Comparison of ENCODE assay signal across 1 cellular context in the genomic region with DNA sequence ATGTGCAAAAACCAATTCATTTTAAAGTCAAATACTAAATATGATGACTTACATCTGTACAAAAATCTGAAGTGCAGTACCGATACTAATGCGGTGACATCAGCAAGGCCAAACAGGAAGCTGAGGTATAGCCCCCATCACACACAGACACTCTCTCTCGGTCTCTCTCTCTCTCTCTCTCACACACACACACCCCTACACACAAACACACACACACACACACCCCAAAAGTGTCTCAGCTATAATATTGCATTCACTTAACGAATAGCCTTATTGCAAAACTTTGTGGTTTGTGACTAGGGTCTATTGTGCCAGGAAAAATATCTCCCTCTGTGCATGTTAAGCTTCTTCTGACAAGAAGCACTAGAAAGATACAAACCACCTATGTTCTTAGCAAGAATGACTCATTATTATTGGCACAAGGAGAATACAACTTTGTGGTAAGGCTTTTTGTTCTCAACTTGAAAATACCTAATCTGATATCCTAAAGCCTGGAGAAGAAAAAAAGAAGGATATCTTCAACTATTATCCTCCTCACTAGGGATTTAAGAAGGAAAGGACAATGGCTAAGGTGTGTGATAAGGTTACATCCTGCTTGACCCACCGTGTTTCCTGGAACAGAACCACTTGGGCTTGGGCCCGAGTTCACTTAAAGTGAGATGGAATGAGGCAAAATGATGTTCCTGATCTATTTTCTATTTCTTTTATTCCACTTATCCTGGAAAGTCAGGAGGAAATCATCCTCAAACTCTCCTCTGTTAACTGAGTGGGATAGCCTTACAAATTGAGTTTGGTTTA.
A peak's percentile ranks its signal among the peaks of the same experiment; 100 is the strongest.
TF ChIP-seq lines count a peak whose summit lies in the region.

No MANE protein-coding gene starts in this region.

TF ChIP-seq in SK-N-SH, 30 proteins besides CTCF, POLR2A, EP300 and RAD21 (continued from another document):
- TF ChIP-seq, protein P1, sequence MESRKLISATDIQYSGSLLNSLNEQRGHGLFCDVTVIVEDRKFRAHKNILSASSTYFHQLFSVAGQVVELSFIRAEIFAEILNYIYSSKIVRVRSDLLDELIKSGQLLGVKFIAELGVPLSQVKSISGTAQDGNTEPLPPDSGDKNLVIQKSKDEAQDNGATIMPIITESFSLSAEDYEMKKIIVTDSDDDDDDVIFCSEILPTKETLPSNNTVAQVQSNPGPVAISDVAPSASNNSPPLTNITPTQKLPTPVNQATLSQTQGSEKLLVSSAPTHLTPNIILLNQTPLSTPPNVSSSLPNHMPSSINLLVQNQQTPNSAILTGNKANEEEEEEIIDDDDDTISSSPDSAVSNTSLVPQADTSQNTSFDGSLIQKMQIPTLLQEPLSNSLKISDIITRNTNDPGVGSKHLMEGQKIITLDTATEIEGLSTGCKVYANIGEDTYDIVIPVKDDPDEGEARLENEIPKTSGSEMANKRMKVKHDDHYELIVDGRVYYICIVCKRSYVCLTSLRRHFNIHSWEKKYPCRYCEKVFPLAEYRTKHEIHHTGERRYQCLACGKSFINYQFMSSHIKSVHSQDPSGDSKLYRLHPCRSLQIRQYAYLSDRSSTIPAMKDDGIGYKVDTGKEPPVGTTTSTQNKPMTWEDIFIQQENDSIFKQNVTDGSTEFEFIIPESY (IDR thresholded peaks at IDR 0.05; ENCODE audit: borderline replicate concordance, low read depth): peak; percentile 52; the same call in 1 of the 2 replicates
- TF ChIP-seq SMC3 (IDR thresholded peaks at IDR 0.05; ENCODE audit: low read depth, low read length) (no peak), YY1 (IDR thresholded peaks at IDR 0.05; ENCODE audit: low read depth) (no peak), FOXJ3 (CRISPR knock-in tag; IDR thresholded peaks at IDR 0.05) (no peak), JUND (IDR thresholded peaks at IDR 0.05) (peak; percentile 95), RXRA (IDR thresholded peaks at IDR 0.05; ENCODE audit: borderline replicate concordance, low read depth) (peak; percentile 75), FOXM1 (IDR thresholded peaks at IDR 0.05; ENCODE audit: low read depth) (peak; percentile 88; the same call in 1 of the 2 replicates), MEF2A (IDR thresholded peaks at IDR 0.05; ENCODE audit: borderline replicate concordance, low read depth) (0 out of 2 replicates have a peak, but pooled peaks have one; percentile 64), FOSL2 (IDR thresholded peaks at IDR 0.05; ENCODE audit: borderline replicate concordance, low read depth) (peak; percentile 92), GABPA (IDR thresholded peaks at IDR 0.05; ENCODE audit: low read depth) (no peak), RFX5 (IDR thresholded peaks at IDR 0.05; ENCODE audit: low read length) (no peak), NRF1 (IDR thresholded peaks at IDR 0.05; ENCODE audit: low read depth, low read length) (no peak)
- TF ChIP-seq, protein P2, sequence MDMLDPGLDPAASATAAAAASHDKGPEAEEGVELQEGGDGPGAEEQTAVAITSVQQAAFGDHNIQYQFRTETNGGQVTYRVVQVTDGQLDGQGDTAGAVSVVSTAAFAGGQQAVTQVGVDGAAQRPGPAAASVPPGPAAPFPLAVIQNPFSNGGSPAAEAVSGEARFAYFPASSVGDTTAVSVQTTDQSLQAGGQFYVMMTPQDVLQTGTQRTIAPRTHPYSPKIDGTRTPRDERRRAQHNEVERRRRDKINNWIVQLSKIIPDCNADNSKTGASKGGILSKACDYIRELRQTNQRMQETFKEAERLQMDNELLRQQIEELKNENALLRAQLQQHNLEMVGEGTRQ (IDR thresholded peaks at IDR 0.05; ENCODE audit: borderline replicate concordance, low read depth, low read length): no peak
- TF ChIP-seq, protein P3, sequence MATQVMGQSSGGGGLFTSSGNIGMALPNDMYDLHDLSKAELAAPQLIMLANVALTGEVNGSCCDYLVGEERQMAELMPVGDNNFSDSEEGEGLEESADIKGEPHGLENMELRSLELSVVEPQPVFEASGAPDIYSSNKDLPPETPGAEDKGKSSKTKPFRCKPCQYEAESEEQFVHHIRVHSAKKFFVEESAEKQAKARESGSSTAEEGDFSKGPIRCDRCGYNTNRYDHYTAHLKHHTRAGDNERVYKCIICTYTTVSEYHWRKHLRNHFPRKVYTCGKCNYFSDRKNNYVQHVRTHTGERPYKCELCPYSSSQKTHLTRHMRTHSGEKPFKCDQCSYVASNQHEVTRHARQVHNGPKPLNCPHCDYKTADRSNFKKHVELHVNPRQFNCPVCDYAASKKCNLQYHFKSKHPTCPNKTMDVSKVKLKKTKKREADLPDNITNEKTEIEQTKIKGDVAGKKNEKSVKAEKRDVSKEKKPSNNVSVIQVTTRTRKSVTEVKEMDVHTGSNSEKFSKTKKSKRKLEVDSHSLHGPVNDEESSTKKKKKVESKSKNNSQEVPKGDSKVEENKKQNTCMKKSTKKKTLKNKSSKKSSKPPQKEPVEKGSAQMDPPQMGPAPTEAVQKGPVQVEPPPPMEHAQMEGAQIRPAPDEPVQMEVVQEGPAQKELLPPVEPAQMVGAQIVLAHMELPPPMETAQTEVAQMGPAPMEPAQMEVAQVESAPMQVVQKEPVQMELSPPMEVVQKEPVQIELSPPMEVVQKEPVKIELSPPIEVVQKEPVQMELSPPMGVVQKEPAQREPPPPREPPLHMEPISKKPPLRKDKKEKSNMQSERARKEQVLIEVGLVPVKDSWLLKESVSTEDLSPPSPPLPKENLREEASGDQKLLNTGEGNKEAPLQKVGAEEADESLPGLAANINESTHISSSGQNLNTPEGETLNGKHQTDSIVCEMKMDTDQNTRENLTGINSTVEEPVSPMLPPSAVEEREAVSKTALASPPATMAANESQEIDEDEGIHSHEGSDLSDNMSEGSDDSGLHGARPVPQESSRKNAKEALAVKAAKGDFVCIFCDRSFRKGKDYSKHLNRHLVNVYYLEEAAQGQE (IDR thresholded peaks at IDR 0.05; ENCODE audit: low read depth, low read length): no peak
